ENCODE assay signal across 22 cellular contexts in genomic region chr5:72497823-72498222, GRCh38. TPM values are rescaled to one million over a fixed set of nuclear protein-coding genes. Genes with fewer than 3 reads are reported as not detected.
DNase-seq lines count a peak whose midpoint lies in the region; ATAC-seq, FAIRE-seq and TF ChIP-seq lines count a peak whose summit lies in the region.
"Had no signal": no experiment of that assay in that cellular context is flagged by ENCODE, and none has a peak within 500 bp of the region (broad histone marks: within the 10 kb centered on the region; RNA-seq: fewer than 3 reads in every experiment).

No MANE protein-coding gene starts in this region.

- BruUV-seq in PC-3 (replicated peaks; lab: Mats Ljungman, UMichigan) (no TSS peak), MCF 10A (replicated peaks; lab: Mats Ljungman, UMichigan) (no TSS peak)

- no peaks in the 10 kb centered on the region for H3K36me3 Mint-ChIP-seq in GM23338 (ENCODE audit: low read depth)
- H3K36me3 Mint-ChIP-seq in activated CD4-positive, alpha-beta T cell treated with anti-CD3 and anti-CD28 coated beads for 36 hours (ENCODE audit: low read depth): no peaks in the 10 kb centered on the region
- H3K36me3 Mint-ChIP-seq in MCF 10A (ENCODE audit: insufficient read depth, unreplicated experiment): no peaks in the 10 kb centered on the region
- H3K36me3 Mint-ChIP-seq: CD8-positive, alpha-beta memory T cell had no signal

- no peaks in the 10 kb centered on the region for H3K27me3 ChIP-seq in GM23338 (ENCODE audit: insufficient read depth)
- H3K27me3 ChIP-seq in PC-3 (ENCODE audit: low read length): no peaks in the 10 kb centered on the region
- H3K27me3 ChIP-seq: BE2C; BLaER1 treated with 17β-estradiol and CSF1 and Interleukin-3, amounts not matched to agents 10 nM and 100 nM had no signal

- ATAC-seq in GM23338 (no peak), PC-3 (peak; percentile 77), mucosa of descending colon (peak; percentile 38)
- no peak for ATAC-seq in activated CD4-positive, alpha-beta T cell treated with anti-CD3 and anti-CD28 coated beads for 36 hours
- ATAC-seq: GM12878 had no signal

- H3K9ac ChIP-seq in PC-3 (ENCODE audit: low read length): no peak overlapping the region
- H3K9ac ChIP-seq: BLaER1 treated with 17β-estradiol and CSF1 and Interleukin-3, amounts not matched to agents 10 nM and 100 nM had no signal

- H3K27me3 Mint-ChIP-seq in GM23338 (ENCODE audit: insufficient read depth, low read depth, poor library complexity): no peaks in the 10 kb centered on the region
- peaks cover 8% of the 10 kb centered on the region for H3K27me3 Mint-ChIP-seq in activated CD4-positive, alpha-beta T cell treated with anti-CD3 and anti-CD28 coated beads for 36 hours
- H3K27me3 Mint-ChIP-seq in MCF 10A (ENCODE audit: insufficient read depth, unreplicated experiment): no peaks in the 10 kb centered on the region

- no peak overlapping the region for H3K27ac ChIP-seq in GM23338 (ENCODE audit: low read depth)
- no peak overlapping the region for H3K27ac ChIP-seq in PC-3 (ENCODE audit: low read length)
- H3K27ac ChIP-seq: 22Rv1; BLaER1 treated with 17β-estradiol and CSF1 and Interleukin-3, amounts not matched to agents 10 nM and 100 nM had no signal

- H3K4me3 ChIP-seq in GM23338 (no peak overlapping the region), PC-3 (ENCODE audit: low read length) (no peak overlapping the region), mucosa of descending colon (no peak overlapping the region)
- H3K4me3 ChIP-seq: BLaER1 treated with 17β-estradiol and CSF1 and Interleukin-3, amounts not matched to agents 10 nM and 100 nM; GM12878; HAP-1 had no signal

- peaks cover 37% of the 10 kb centered on the region for H3K4me1 Mint-ChIP-seq in GM23338
- no peaks in the 10 kb centered on the region for H3K4me1 Mint-ChIP-seq in activated CD4-positive, alpha-beta T cell treated with anti-CD3 and anti-CD28 coated beads for 36 hours
- peaks cover 8% of the 10 kb centered on the region for H3K4me1 Mint-ChIP-seq in MCF 10A (ENCODE audit: insufficient read depth, unreplicated experiment)
- H3K4me1 Mint-ChIP-seq: CD14-positive monocyte; CD8-positive, alpha-beta memory T cell had no signal

- no peak overlapping the region for H3K4me3 Mint-ChIP-seq in GM23338
- H3K4me3 Mint-ChIP-seq in activated CD4-positive, alpha-beta T cell treated with anti-CD3 and anti-CD28 coated beads for 36 hours: no peak overlapping the region
- H3K4me3 Mint-ChIP-seq in MCF 10A (ENCODE audit: unreplicated experiment): no peak overlapping the region
- H3K4me3 Mint-ChIP-seq: CD14-positive monocyte; CD4-positive, alpha-beta T cell; CD8-positive, alpha-beta memory T cell had no signal

- no peaks in the 10 kb centered on the region for H3K9me3 Mint-ChIP-seq in GM23338
- H3K9me3 Mint-ChIP-seq in activated CD4-positive, alpha-beta T cell treated with anti-CD3 and anti-CD28 coated beads for 36 hours (ENCODE audit: low read depth): no peaks in the 10 kb centered on the region
- no peaks in the 10 kb centered on the region for H3K9me3 Mint-ChIP-seq in MCF 10A (ENCODE audit: unreplicated experiment)
- H3K9me3 Mint-ChIP-seq: CD14-positive monocyte; CD4-positive, alpha-beta T cell had no signal

- H3K4me1 ChIP-seq in GM23338 (ENCODE audit: insufficient read depth): peaks cover 17% of the 10 kb centered on the region; the same call in 1 of the 2 replicates
- H3K4me1 ChIP-seq in PC-3 (ENCODE audit: insufficient read depth, low read length): peaks cover 15% of the 10 kb centered on the region
- H3K4me1 ChIP-seq in mucosa of descending colon (ENCODE audit: low read depth): peaks cover 3% of the 10 kb centered on the region
- H3K4me1 ChIP-seq: BE2C; BLaER1 treated with 17β-estradiol and CSF1 and Interleukin-3, amounts not matched to agents 10 nM and 100 nM had no signal

- H3K36me3 ChIP-seq in GM23338 (ENCODE audit: insufficient read depth) (no peaks in the 10 kb centered on the region), PC-3 (ENCODE audit: low read depth, low read length) (no peaks in the 10 kb centered on the region), mucosa of descending colon (ENCODE audit: low read depth) (no peaks in the 10 kb centered on the region)
- H3K36me3 ChIP-seq: BE2C; BLaER1 treated with 17β-estradiol and CSF1 and Interleukin-3, amounts not matched to agents 10 nM and 100 nM; HAP-1 had no signal

- H3K27ac Mint-ChIP-seq in GM23338: no peak overlapping the region
- no peak overlapping the region for H3K27ac Mint-ChIP-seq in activated CD4-positive, alpha-beta T cell treated with anti-CD3 and anti-CD28 coated beads for 36 hours
- no peak overlapping the region for H3K27ac Mint-ChIP-seq in MCF 10A (ENCODE audit: low read depth, unreplicated experiment)
- H3K27ac Mint-ChIP-seq: CD4-positive, alpha-beta T cell; CD8-positive, alpha-beta memory T cell had no signal

- H3K4me2 ChIP-seq in GM23338 (peak overlapping the region; percentile 46; the same call in 1 of the 2 replicates), PC-3 (ENCODE audit: low read length) (no peak overlapping the region)
- H3K4me2 ChIP-seq: BLaER1 treated with 17β-estradiol and CSF1 and Interleukin-3, amounts not matched to agents 10 nM and 100 nM had no signal

- H2AFZ ChIP-seq in GM23338 (no peak overlapping the region), PC-3 (ENCODE audit: low read length) (no peak overlapping the region)

- H4K20me1 ChIP-seq in GM23338 (replicated peaks; ENCODE audit: insufficient read depth) (no peaks in the 10 kb centered on the region), PC-3 (ENCODE audit: low read length) (no peaks in the 10 kb centered on the region)
- H4K20me1 ChIP-seq: BLaER1 treated with 17β-estradiol and CSF1 and Interleukin-3, amounts not matched to agents 10 nM and 100 nM had no signal

- CTCF ChIA-PET in PC-3 (lab: Charles Lee): interaction anchor here (0.6 kb wide), 1 partner anchor 457 kb away, joined by 3 read pairs; no protein-coding TSS in a partner anchor
- CTCF ChIA-PET in activated CD4-positive, alpha-beta T cell treated with anti-CD3 and anti-CD28 coated beads for 36 hours (lab: Charles Lee): no interaction called here
- CTCF ChIA-PET in MCF 10A (lab: Yijun Ruan, JAX): interaction anchor here (0.7 kb wide), 1 partner anchor 114 kb away, joined by 3 read pairs; no protein-coding TSS in a partner anchor

- H3K9me2 ChIP-seq in GM23338 (ENCODE audit: insufficient read depth) (no peaks in the 10 kb centered on the region), PC-3 (replicated peaks; ENCODE audit: low read length) (no peaks in the 10 kb centered on the region)

- intact Hi-C loops in PC-3 (cut with micrococcal nuclease) (loop anchor here (5.0 kb wide), 1 partner anchor 46 kb away; no protein-coding TSS in a partner anchor), mucosa of descending colon (cut with DNase I, micrococcal nuclease) (no loop called here), MCF 10A (cut with micrococcal nuclease) (no loop called here)
- intact Hi-C loops in activated CD4-positive, alpha-beta T cell treated with anti-CD3 and anti-CD28 coated beads for 36 hours (cut with DNase I, micrococcal nuclease): no loop called here

- FAIRE-seq in endometrium (lab: Jason Lieb, UNC): peak; percentile 48
- FAIRE-seq: A204.1, D721Med, GM12878 had no signal

- no peaks in the 10 kb centered on the region for H3K79me2 ChIP-seq in GM23338 (replicated peaks; ENCODE audit: insufficient read depth)
- H3K79me2 ChIP-seq in PC-3 (ENCODE audit: low read length): no peaks in the 10 kb centered on the region

- H3K9me3 ChIP-seq in PC-3 (ENCODE audit: low read length) (no peaks in the 10 kb centered on the region), mucosa of descending colon (no peaks in the 10 kb centered on the region)
- H3K9me3 ChIP-seq: BE2C; BLaER1 treated with 17β-estradiol and CSF1 and Interleukin-3, amounts not matched to agents 10 nM and 100 nM; HAP-1 had no signal

- DNase-seq in GM23338 (ENCODE audit: low spot score): no peak
- DNase-seq in PC-3: no peak
- DNase-seq in mucosa of descending colon: no peak
- DNase-seq in activated CD4-positive, alpha-beta T cell treated with anti-CD3 and anti-CD28 coated beads for 36 hours: no peak
- DNase-seq in MCF 10A (ENCODE audit: unreplicated experiment): no peak
- no peak for DNase-seq in AML-193 (lab: John Stamatoyannopoulos, UW)
- DNase-seq: BE2C; CD4-positive, alpha-beta T cell; CD8-positive, alpha-beta memory T cell; DMS 273 treated with DMSO at 0.1 percent for 48 hours; DMS79; GDM1; GOT3 had no signal

- TF ChIP-seq CTCF in GM23338 (conservative IDR thresholded peaks at IDR 0.05; ENCODE audit: low read depth in 2 of 2) (no peak), PC-3 (conservative IDR thresholded peaks at IDR 0.05; ENCODE audit: low read depth, low read length) (no peak), mucosa of descending colon (IDR thresholded peaks at IDR 0.05) (no peak), MCF 10A (IDR thresholded peaks at IDR 0.05; ENCODE audit: unreplicated experiment) (no peak)

- POLR2A ChIA-PET in PC-3 (lab: Charles Lee; ENCODE audit: unreplicated experiment): no interaction called here
- POLR2A ChIA-PET in activated CD4-positive, alpha-beta T cell treated with anti-CD3 and anti-CD28 coated beads for 36 hours (lab: Charles Lee): no interaction called here
- POLR2A ChIA-PET in MCF 10A (lab: Yijun Ruan, JAX): no interaction called here

- H3F3A ChIP-seq in GM23338 (replicated peaks; ENCODE audit: low read depth) (no peaks in the 10 kb centered on the region), PC-3 (ENCODE audit: low read length, unreplicated experiment) (no peaks in the 10 kb centered on the region)

TF ChIP-seq in GM23338, 12 proteins besides CTCF, POLR2A, EP300 and RAD21 (continues in another document):
- TF ChIP-seq ZNF331 (CRISPR knock-in tag; IDR thresholded peaks at IDR 0.05; ENCODE audit: low read depth): no peak
- TF ChIP-seq CREB1 (CRISPR knock-in tag; IDR thresholded peaks at IDR 0.05; ENCODE audit: low read depth): no peak
- TF ChIP-seq EZH2 (IDR thresholded peaks at IDR 0.05; ENCODE audit: low read depth, unreplicated experiment): no peak

RNA-seq across cellular contexts. Expression of gene ZNF366, which starts 9.4 kb away (rescaled TPM):
- not detected in 2 replicates for total RNA-seq in GM23338 (2014; rRNA removed; shearing (Covaris generic))
- not detected in 2 replicates for polyA plus RNA-seq in GM23338 (2016; fragmentation: Nextera tagmentation; extraction: Ambion mirVana)
- total RNA-seq in PC-3 (2014; rRNA removed): not detected in 2 replicates
- total RNA-seq in mucosa of descending colon: 1 to 10 TPM in 2 of 3 donors, under 1 TPM in 1; 0.96 to 1.6 (median 1.6) TPM
- total RNA-seq in activated CD4-positive, alpha-beta T cell treated with anti-CD3 and anti-CD28 coated beads for 36 hours: not detected
- total RNA-seq in MCF 10A (2022): not detected in 2 replicates
- total RNA-seq: CD8-positive, alpha-beta memory T cell had no signal
- polyA plus RNA-seq: AG04450; CD8-positive, alpha-beta memory T cell had no signal

Comparison
In these comparisons a context has a peak if more than half of its experiments do, and no peak if none do; other contexts are left out.
1. ATAC-seq: peak in PC-3 (single experiment) and mucosa of descending colon (single experiment); none in GM23338 (single experiment) and activated CD4-positive, alpha-beta T cell treated with anti-CD3 and anti-CD28 coated beads for 36 hours (single experiment).